31 cellular contexts compared by ENCODE assay signal in genomic region chr10:82576093-82576492, GRCh38.
"Had no signal": no experiment of that assay in that cellular context is flagged by ENCODE, and none has a peak within 500 bp of the region (broad histone marks: within the 10 kb centered on the region; RNA-seq: fewer than 3 reads in every experiment).

No MANE protein-coding gene starts in this region.

- H3K4me3 Mint-ChIP-seq: naive thymus-derived CD4-positive, alpha-beta T cell; natural killer cell; neural progenitor cell; stimulated activated memory B cell treated with anti-CD40 and anti-IgM and Interleukin-4, amounts not matched to agents 10 μg/mL and 1 μg/mL and 100 μg/mL, for 72 hours; stimulated activated naive CD8-positive, alpha-beta T cell treated with anti-CD3 and anti-CD28 coated beads, Interleukin-15, amount 100 ng/mL, for 72 hours; type B pancreatic cell had no signal

- H3K79me2 ChIP-seq: parathyroid adenoma had no signal

- H2AFZ ChIP-seq: neural progenitor cell, parathyroid adenoma had no signal

- H3K36me3 Mint-ChIP-seq: naive thymus-derived CD4-positive, alpha-beta T cell; natural killer cell; neural progenitor cell; stimulated activated memory B cell treated with anti-CD40 and anti-IgM and Interleukin-4, amounts not matched to agents 10 μg/mL and 1 μg/mL and 100 μg/mL, for 72 hours; type B pancreatic cell had no signal

- H3K9me3 Mint-ChIP-seq: neural progenitor cell, type B pancreatic cell had no signal

- H3K27me3 Mint-ChIP-seq: naive thymus-derived CD4-positive, alpha-beta T cell; progenitor cell of endocrine pancreas; stimulated activated memory B cell treated with anti-CD40 and anti-IgM and Interleukin-4, amounts not matched to agents 10 μg/mL and 1 μg/mL and 100 μg/mL, for 72 hours; stimulated activated naive CD8-positive, alpha-beta T cell treated with anti-CD3 and anti-CD28 coated beads, Interleukin-15, amount 100 ng/mL, for 72 hours; type B pancreatic cell had no signal

- H3K9me3 ChIP-seq: ovary, psoas muscle, spleen, suprapubic skin, testis, tibial artery, transverse colon, upper lobe of right lung, uterus had no signal

- H3K36me3 ChIP-seq: neural progenitor cell, ovary, spleen, suprapubic skin, tibial artery, transverse colon, upper lobe of right lung, uterus had no signal

- H3K27me3 ChIP-seq: neural progenitor cell, ovary, spleen, suprapubic skin, testis, tibial artery, transverse colon, upper lobe of right lung, uterus had no signal

- H3K4me1 Mint-ChIP-seq: naive thymus-derived CD4-positive, alpha-beta T cell; natural killer cell; stimulated activated memory B cell treated with anti-CD40 and anti-IgM and Interleukin-4, amounts not matched to agents 10 μg/mL and 1 μg/mL and 100 μg/mL, for 72 hours; stimulated activated naive CD8-positive, alpha-beta T cell treated with anti-CD3 and anti-CD28 coated beads, Interleukin-15, amount 100 ng/mL, for 72 hours had no signal

- H3K27ac ChIP-seq: neural progenitor cell, ovary, parathyroid adenoma, psoas muscle, skin epidermis, spleen, suprapubic skin, testis, tibial artery, transverse colon, upper lobe of right lung, uterus had no signal

- H3K4me3 ChIP-seq: neural progenitor cell, ovary, psoas muscle, skin epidermis, smooth muscle cell, spleen, suprapubic skin, testis, tibial artery, transverse colon, upper lobe of right lung, uterus had no signal

- ATAC-seq: naive thymus-derived CD4-positive, alpha-beta T cell; natural killer cell; psoas muscle; right cardiac atrium; sciatic nerve; stimulated activated memory B cell treated with anti-CD40 and anti-IgM and Interleukin-4, amounts not matched to agents 10 μg/mL and 1 μg/mL and 100 μg/mL, for 72 hours; stimulated activated naive CD8-positive, alpha-beta T cell treated with anti-CD3 and anti-CD28 coated beads, Interleukin-15, amount 100 ng/mL, for 72 hours; stimulated activated naive CD8-positive, alpha-beta T cell treated with anti-CD3 and anti-CD28 coated beads, Interleukin-15, Interleukin-2, amounts not matched to agents 100 U/mL and 50 U/mL, for 24 hours; upper lobe of right lung had no signal

- DNase-seq: naive thymus-derived CD4-positive, alpha-beta T cell; natural killer cell; occipital lobe; ovary; posterior cingulate gyrus; psoas muscle; right cardiac atrium; spleen; stimulated activated CD4-positive, alpha-beta T cell treated with anti-CD3 and anti-CD28 coated beads, Interleukin-12 subunit alpha, Interleukin-12 subunit beta, amount 100 ng/mL, for 4 hours; stimulated activated CD4-positive, alpha-beta T cell treated with anti-CD3 and anti-CD28 coated beads, Interleukin-1b, Interleukin-23, amount 100 ng/mL, for 48 hours; stimulated activated CD4-positive, alpha-beta T cell treated with anti-CD3 and anti-CD28 coated beads, Interleukin-4, amount 100 ng/mL, for 1 hour; stimulated activated CD4-positive, alpha-beta T cell treated with anti-CD3 and anti-CD28 coated beads, Interleukin-4, amount 100 ng/mL, for 4 hours; stimulated activated CD8-positive, alpha-beta memory T cell treated with anti-CD3 and anti-CD28 coated beads, Interleukin-4, amount 100 ng/mL, for 48 hours; stimulated activated naive CD4-positive, alpha-beta T cell; stimulated activated naive CD8-positive, alpha-beta T cell treated with anti-CD3 and anti-CD28 coated beads, Interleukin-15, amount 100 ng/mL, for 72 hours; stimulated activated naive CD8-positive, alpha-beta T cell treated with anti-CD3 and anti-CD28 coated beads, Interleukin-15, Interleukin-2, amounts not matched to agents 100 U/mL and 50 U/mL, for 24 hours; substantia nigra; testis; tibial artery; transverse colon; upper lobe of right lung; uterus had no signal

- H3K4me2 ChIP-seq: neural progenitor cell, smooth muscle cell had no signal

- H3K4me1 ChIP-seq: neural progenitor cell, parathyroid adenoma, psoas muscle, spleen, suprapubic skin, testis, tibial artery, transverse colon, upper lobe of right lung, uterus had no signal

- H3K27ac Mint-ChIP-seq: naive thymus-derived CD4-positive, alpha-beta T cell; natural killer cell; progenitor cell of endocrine pancreas; stimulated activated memory B cell treated with anti-CD40 and anti-IgM and Interleukin-4, amounts not matched to agents 10 μg/mL and 1 μg/mL and 100 μg/mL, for 72 hours; stimulated activated naive CD8-positive, alpha-beta T cell treated with anti-CD3 and anti-CD28 coated beads, Interleukin-15, amount 100 ng/mL, for 72 hours; type B pancreatic cell had no signal
